In genomic region chr1:183302452-183303324, GRCh38 we compare ENCODE assay signal across 1 cellular context.
TF ChIP-seq lines count a peak whose summit lies in the region.

No MANE protein-coding gene starts in this region.

TF ChIP-seq in GM23338, 12 proteins besides CTCF, POLR2A, EP300 and RAD21 (continued from another document):
- no peak for TF ChIP-seq ZNF462 (CRISPR knock-in tag; IDR thresholded peaks at IDR 0.05)
- no peak for TF ChIP-seq EZH2 (IDR thresholded peaks at IDR 0.05; ENCODE audit: low read depth, unreplicated experiment)
- TF ChIP-seq, protein P1, sequence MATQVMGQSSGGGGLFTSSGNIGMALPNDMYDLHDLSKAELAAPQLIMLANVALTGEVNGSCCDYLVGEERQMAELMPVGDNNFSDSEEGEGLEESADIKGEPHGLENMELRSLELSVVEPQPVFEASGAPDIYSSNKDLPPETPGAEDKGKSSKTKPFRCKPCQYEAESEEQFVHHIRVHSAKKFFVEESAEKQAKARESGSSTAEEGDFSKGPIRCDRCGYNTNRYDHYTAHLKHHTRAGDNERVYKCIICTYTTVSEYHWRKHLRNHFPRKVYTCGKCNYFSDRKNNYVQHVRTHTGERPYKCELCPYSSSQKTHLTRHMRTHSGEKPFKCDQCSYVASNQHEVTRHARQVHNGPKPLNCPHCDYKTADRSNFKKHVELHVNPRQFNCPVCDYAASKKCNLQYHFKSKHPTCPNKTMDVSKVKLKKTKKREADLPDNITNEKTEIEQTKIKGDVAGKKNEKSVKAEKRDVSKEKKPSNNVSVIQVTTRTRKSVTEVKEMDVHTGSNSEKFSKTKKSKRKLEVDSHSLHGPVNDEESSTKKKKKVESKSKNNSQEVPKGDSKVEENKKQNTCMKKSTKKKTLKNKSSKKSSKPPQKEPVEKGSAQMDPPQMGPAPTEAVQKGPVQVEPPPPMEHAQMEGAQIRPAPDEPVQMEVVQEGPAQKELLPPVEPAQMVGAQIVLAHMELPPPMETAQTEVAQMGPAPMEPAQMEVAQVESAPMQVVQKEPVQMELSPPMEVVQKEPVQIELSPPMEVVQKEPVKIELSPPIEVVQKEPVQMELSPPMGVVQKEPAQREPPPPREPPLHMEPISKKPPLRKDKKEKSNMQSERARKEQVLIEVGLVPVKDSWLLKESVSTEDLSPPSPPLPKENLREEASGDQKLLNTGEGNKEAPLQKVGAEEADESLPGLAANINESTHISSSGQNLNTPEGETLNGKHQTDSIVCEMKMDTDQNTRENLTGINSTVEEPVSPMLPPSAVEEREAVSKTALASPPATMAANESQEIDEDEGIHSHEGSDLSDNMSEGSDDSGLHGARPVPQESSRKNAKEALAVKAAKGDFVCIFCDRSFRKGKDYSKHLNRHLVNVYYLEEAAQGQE (IDR thresholded peaks at IDR 0.05; ENCODE audit: unreplicated experiment), result no peak
- no peak for TF ChIP-seq JUNB (IDR thresholded peaks at IDR 0.05; ENCODE audit: unreplicated experiment)
- TF ChIP-seq STAT1 (IDR thresholded peaks at IDR 0.05; ENCODE audit: unreplicated experiment), result no peak
- no peak for TF ChIP-seq ZNF331 (CRISPR knock-in tag; IDR thresholded peaks at IDR 0.05; ENCODE audit: low read depth)
- TF ChIP-seq NANOG (IDR thresholded peaks at IDR 0.05; ENCODE audit: borderline replicate concordance), result no peak
